1 cellular context compared by ENCODE assay signal in genomic region chr6:151045541-151046222, GRCh38.
TF ChIP-seq lines count a peak whose summit lies in the region.

No MANE protein-coding gene starts in this region.

TF ChIP-seq in GM23338, 12 proteins besides CTCF, POLR2A, EP300 and RAD21:
- 0 out of 2 replicates have a peak, but pooled peaks have one; percentile 12 for TF ChIP-seq ZNF462 (CRISPR knock-in tag; IDR thresholded peaks at IDR 0.05)
